1 cellular context compared by ENCODE assay signal in genomic region chr6:154302111-154302752, GRCh38.
TF ChIP-seq lines count a peak whose summit lies in the region.

No MANE protein-coding gene starts in this region.

TF ChIP-seq in GM23338, 12 proteins besides CTCF, POLR2A, EP300 and RAD21 (continued from another document):
- no peak for TF ChIP-seq ZNF462 (CRISPR knock-in tag; IDR thresholded peaks at IDR 0.05)
- no peak for TF ChIP-seq ZNF331 (CRISPR knock-in tag; IDR thresholded peaks at IDR 0.05; ENCODE audit: low read depth)
- no peak for TF ChIP-seq POLR2AphosphoS5 (IDR thresholded peaks at IDR 0.05; ENCODE audit: low read depth)
- TF ChIP-seq EZH2phosphoT487 (IDR thresholded peaks at IDR 0.05; ENCODE audit: unreplicated experiment) = no peak
